Comparison of ENCODE assay signal across 17 cellular contexts in the genomic region with DNA sequence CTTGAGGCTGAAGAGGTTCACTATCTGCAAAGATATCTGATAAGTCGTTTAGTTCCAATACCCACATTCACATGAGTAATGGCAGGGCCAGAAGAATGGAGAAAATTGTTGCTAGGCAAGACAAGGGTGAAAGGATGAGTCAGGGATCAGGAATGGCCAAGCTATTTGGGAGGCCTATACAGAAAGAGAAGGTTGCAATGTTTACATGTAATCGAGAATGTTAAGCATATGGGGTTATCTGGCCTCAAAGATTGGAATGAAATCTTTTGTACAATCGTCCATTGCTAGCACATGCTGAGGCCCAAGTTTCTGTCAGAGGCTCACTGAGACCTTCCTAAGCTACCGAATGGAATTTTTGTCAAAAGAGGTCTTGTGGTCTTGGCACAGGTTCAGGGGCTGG.
DNase-seq lines count a peak whose midpoint lies in the region; TF ChIP-seq lines count a peak whose summit lies in the region.
"Had no signal": no experiment of that assay in that cellular context is flagged by ENCODE, and none has a peak within 500 bp of the region (broad histone marks: within the 10 kb centered on the region; RNA-seq: fewer than 3 reads in every experiment).

No MANE protein-coding gene starts in this region.

- H3K9me3 ChIP-seq in trophoblast cell (ENCODE audit: insufficient read depth, low read depth, low read length) (no peaks in the 10 kb centered on the region), esophagus muscularis mucosa (no peaks in the 10 kb centered on the region)

- H2BK12ac ChIP-seq in trophoblast cell (ENCODE audit: low read length): no peak overlapping the region

- no peak overlapping the region for H3K14ac ChIP-seq in trophoblast cell (ENCODE audit: low read length)

- H3K4me1 ChIP-seq in trophoblast cell (ENCODE audit: control insufficient read depth in 1 of 2, insufficient read depth in 2 of 2, low read length in 2 of 2) (peaks cover 2 to 12% of the 10 kb centered on the region in 2 experiments), esophagus muscularis mucosa (peaks cover 0 to 7% (median 3%) of the 10 kb centered on the region in 4 donors)

- H3K79me1 ChIP-seq in trophoblast cell (ENCODE audit: low read length): peaks cover 6% of the 10 kb centered on the region

- H2AK5ac ChIP-seq in trophoblast cell (ENCODE audit: low read length): no peak overlapping the region

- H4K8ac ChIP-seq in trophoblast cell (ENCODE audit: low read depth, low read length): no peak overlapping the region

- no peaks in the 10 kb centered on the region for H3K79me2 ChIP-seq in trophoblast cell (ENCODE audit: control insufficient read depth, insufficient read depth, low read length, poor library complexity)

- no peak overlapping the region for H2AFZ ChIP-seq in trophoblast cell (ENCODE audit: insufficient read depth, low read length, poor library complexity)
- H2AFZ ChIP-seq: GM23338 had no signal

- H3K27ac ChIP-seq in epithelial cell of prostate (no peak overlapping the region), trophoblast cell (ENCODE audit: low read depth, low read length) (peak overlapping the region; percentile 65), esophagus muscularis mucosa (replicated peaks in 1 of 4) (no peak overlapping the region)

- H3K27me3 ChIP-seq in trophoblast cell (ENCODE audit: insufficient read depth, low read length) (no peaks in the 10 kb centered on the region), esophagus muscularis mucosa (peaks cover 0 to 10% (median 0%) of the 10 kb centered on the region in 4 donors)

- no peak overlapping the region for H3K9ac ChIP-seq in trophoblast cell (ENCODE audit: low read length)

- H2BK120ac ChIP-seq in trophoblast cell (ENCODE audit: insufficient read depth, low read length, poor library complexity): no peak overlapping the region

- TF ChIP-seq POLR2A in esophagus muscularis mucosa (IDR thresholded peaks at IDR 0.05; ENCODE audit: low read depth): no peak

- CTCF ChIA-PET in GM10248 (lab: Yijun Ruan, JAX): no interaction called here

- DNase-seq in ELR (ENCODE audit: low read depth) (peak; percentile 23), RPMI7951 (ENCODE audit: low read depth) (peak; percentile 55), epithelial cell of prostate (ENCODE audit: low read depth, low spot score) (peak; percentile 67), trophoblast cell (peak; percentile 89 to 96), OCI-M1 (lab: John Stamatoyannopoulos, UW) (no peak), esophagus muscularis mucosa (ENCODE audit: extremely low spot score) (no peak), GM10248 (ENCODE audit: extremely low spot score) (no peak), DMS153 (lab: John Stamatoyannopoulos, UW) (no peak)
- DNase-seq: activated CD4-positive, CD25-positive, alpha-beta regulatory T cell; activated CD8-positive, alpha-beta memory T cell treated with anti-CD3 and anti-CD28 coated beads for 24 hours; activated naive CD8-positive, alpha-beta T cell treated with anti-CD3 and anti-CD28 coated beads for 36 hours; GDM1; Kasumi-1; NCI-H1436; stimulated activated CD4-positive, alpha-beta T cell treated with anti-CD3 and anti-CD28 coated beads, Interleukin-4, amount 100 ng/mL, for 24 hours; stimulated activated CD8-positive, alpha-beta memory T cell treated with anti-CD3 and anti-CD28 coated beads, Interleukin-4, amount 100 ng/mL, for 48 hours had no signal

- H3K4me3 ChIP-seq in trophoblast cell (ENCODE audit: low read depth, low read length) (no peak overlapping the region), esophagus muscularis mucosa (no peak overlapping the region)
- H3K4me3 ChIP-seq: GM23338 had no signal

- H3K18ac ChIP-seq in trophoblast cell (ENCODE audit: low read length): no peak overlapping the region

- H3K36me3 ChIP-seq in trophoblast cell (ENCODE audit: control insufficient read depth in 1 of 2, insufficient read depth in 2 of 2, low read length in 2 of 2) (no peaks in the 10 kb centered on the region), esophagus muscularis mucosa (no peaks in the 10 kb centered on the region)

- POLR2A ChIA-PET in GM10248 (lab: Yijun Ruan, JAX): no interaction called here

- no peak for TF ChIP-seq EP300 in esophagus muscularis mucosa (IDR thresholded peaks at IDR 0.05)

- H3K23ac ChIP-seq in trophoblast cell (ENCODE audit: low read length): no peak overlapping the region

- intact Hi-C loops in esophagus muscularis mucosa (cut with DNase I): no loop called here

- H4K91ac ChIP-seq in trophoblast cell (ENCODE audit: low read depth, low read length): no peak overlapping the region

- no peak overlapping the region for H4K12ac ChIP-seq in trophoblast cell (ENCODE audit: low read depth, low read length)

- WGBS in trophoblast cell (ENCODE audit: extremely low coverage, insufficient coverage, insufficient read length): no CpG with 5 or more reads among the region's 4 CpGs
- 79% methylated on average over 4 of the region's 4 CpGs for WGBS in esophagus muscularis mucosa

- H3K4ac ChIP-seq in trophoblast cell (ENCODE audit: low read depth, low read length): no peak overlapping the region

- H2BK5ac ChIP-seq in trophoblast cell (ENCODE audit: low read depth, low read length, poor library complexity): no peak overlapping the region

- no peak overlapping the region for H3K4me2 ChIP-seq in trophoblast cell (ENCODE audit: low read length)
- H3K4me2 ChIP-seq: GM23338 had no signal

- TF ChIP-seq CTCF in esophagus muscularis mucosa (IDR thresholded peaks at IDR 0.05) (no peak), GM10248 (IDR thresholded peaks at IDR 0.05; ENCODE audit: control extremely low read depth, extremely low read depth, low read depth, missing control alignments) (no peak)

Comparison
In these comparisons a context has a peak if more than half of its experiments do, and no peak if none do; other contexts are left out.
1. DNase-seq: peak in ELR (single experiment), RPMI7951 (single experiment), epithelial cell of prostate (single experiment) and trophoblast cell (2 of 2); none in OCI-M1 (single experiment), esophagus muscularis mucosa (single experiment), GM10248 (single experiment) and DMS153 (single experiment).